ENCODE assay signal across 8 cellular contexts in genomic region chr1:201999625-202000238, GRCh38. TPM values are rescaled to one million over a fixed set of nuclear protein-coding genes. Genes with fewer than 3 reads are reported as not detected.
DNase-seq lines count a peak whose midpoint lies in the region; ATAC-seq and TF ChIP-seq lines count a peak whose summit lies in the region.

No MANE protein-coding gene starts in this region.

- WGBS in H9 (ENCODE audit: extremely low coverage, insufficient read length, low lambda C conversion rate): no CpG with 5 or more reads among the region's 16 CpGs

- H3K4me3 ChIP-seq in CD4-positive, alpha-beta memory T cell (ENCODE audit: low read length in 2 of 2): no peak overlapping the region
- no peak overlapping the region for H3K4me3 ChIP-seq in cardiac muscle cell

- H3K4ac ChIP-seq in H9 (ENCODE audit: low read depth, low read length): no peak overlapping the region

- no peak overlapping the region for H4K91ac ChIP-seq in H9 (ENCODE audit: insufficient read length, low read depth, low read length)

- H3K27me3 ChIP-seq in CD4-positive, alpha-beta memory T cell (ENCODE audit: insufficient read depth, low read length): no peaks in the 10 kb centered on the region
- no peaks in the 10 kb centered on the region for H3K27me3 ChIP-seq in H9 (ENCODE audit: insufficient read depth, low read length)
- H3K27me3 ChIP-seq in cardiac muscle cell: no peaks in the 10 kb centered on the region

- no peak overlapping the region for H2BK120ac ChIP-seq in H9 (ENCODE audit: low read depth, low read length, poor library complexity, severe bottlenecking)

- no peak overlapping the region for H4K8ac ChIP-seq in H9 (replicated peaks; ENCODE audit: insufficient read length, low read depth, low read length)

- POLR2A ChIA-PET in CD4-positive, alpha-beta memory T cell (lab: Charles Lee; ENCODE audit: partially characterized antibody): no interaction called here

- H3K27ac Mint-ChIP-seq in CD4-positive, alpha-beta memory T cell: no peak overlapping the region
- no peak overlapping the region; a peak in 1 of 7 replicates for H3K27ac Mint-ChIP-seq in H9
- H3K27ac Mint-ChIP-seq in activated T-cell treated with anti-CD3 and anti-CD28 coated beads, Interleukin-2, amount 50 U/mL, for 72 hours: no peak overlapping the region

- no peak overlapping the region for H3K14ac ChIP-seq in H9 (ENCODE audit: insufficient read depth, low read length)

- no peaks in the 10 kb centered on the region for H3K79me1 ChIP-seq in H9 (ENCODE audit: insufficient read depth, low read depth, low read length, poor library complexity, severe bottlenecking)

- no peak overlapping the region for H3T11ph ChIP-seq in H9 (ENCODE audit: low read length)

- H3K4me1 ChIP-seq in CD4-positive, alpha-beta memory T cell (ENCODE audit: insufficient read depth, low read length): no peaks in the 10 kb centered on the region
- no peaks in the 10 kb centered on the region for H3K4me1 ChIP-seq in H9 (ENCODE audit: insufficient read depth, low read length)
- no peaks in the 10 kb centered on the region for H3K4me1 ChIP-seq in cardiac muscle cell (ENCODE audit: low read depth)

- peak; percentile 84 for TF ChIP-seq CTCF in H9 (conservative IDR thresholded peaks at IDR 0.05)
- TF ChIP-seq CTCF in cardiac muscle cell (IDR thresholded peaks at IDR 0.05; ENCODE audit: low read depth, low read length): peak; percentile 74

- no peak overlapping the region for H2BK20ac ChIP-seq in H9 (ENCODE audit: low read depth, low read length, poor library complexity, severe bottlenecking)

- no peaks in the 10 kb centered on the region for H3K79me2 ChIP-seq in H9 (ENCODE audit: insufficient read depth, low read length)

- H4K5ac ChIP-seq in H9 (ENCODE audit: insufficient read length, low read depth, low read length): no peak overlapping the region

- H2BK5ac ChIP-seq in H9 (ENCODE audit: insufficient read length, low read length): no peak overlapping the region

- no peak overlapping the region for H2AK5ac ChIP-seq in H9 (ENCODE audit: insufficient read length, low read length)

- H2BK15ac ChIP-seq in H9 (ENCODE audit: low read depth, low read length): no peak overlapping the region

- ATAC-seq in activated T-cell treated with anti-CD3 and anti-CD28 coated beads, Interleukin-2, amount 50 U/mL, for 72 hours (replicated peaks in 1 of 2): peak; percentile 60 to 69
- ATAC-seq in sciatic nerve: peak; percentile 23
- ATAC-seq in GM19397 (IDR thresholded peaks at IDR 0.05; ENCODE audit: unreplicated experiment): no peak

- H3K36me3 ChIP-seq in CD4-positive, alpha-beta memory T cell (ENCODE audit: insufficient read depth, low read length): peaks cover 48% of the 10 kb centered on the region
- H3K36me3 ChIP-seq in cardiac muscle cell: peaks cover 41% of the 10 kb centered on the region

- no peak overlapping the region for H3K4me3 Mint-ChIP-seq in CD4-positive, alpha-beta memory T cell
- H3K4me3 Mint-ChIP-seq in H9: no peak overlapping the region
- H3K4me3 Mint-ChIP-seq in activated T-cell treated with anti-CD3 and anti-CD28 coated beads, Interleukin-2, amount 50 U/mL, for 72 hours: no peak overlapping the region

- no peaks in the 10 kb centered on the region for H3K23me2 ChIP-seq in H9 (ENCODE audit: insufficient read length, low read depth, low read length, poor library complexity, severe bottlenecking)

- no peak overlapping the region for H3K18ac ChIP-seq in H9 (ENCODE audit: insufficient read length, low read depth, low read length)

- H3K27ac ChIP-seq in CD4-positive, alpha-beta memory T cell (ENCODE audit: low read depth, low read length): no peak overlapping the region
- no peak overlapping the region for H3K27ac ChIP-seq in H9 (ENCODE audit: insufficient read length, low read depth, low read length)
- H3K27ac ChIP-seq in cardiac muscle cell: no peak overlapping the region

- peak in 4 of 5 donors; percentile 18 to 24 (median 22) for DNase-seq in CD4-positive, alpha-beta memory T cell
- DNase-seq in H9 (peak; percentile 71), NCI-H446 treated with DMSO at 0.1 percent for 48 hours (lab: John Stamatoyannopoulos, UW) (peak; percentile 29), cardiac muscle cell (ENCODE audit: low read depth in 1 of 2, low spot score in 1 of 2) (peak; percentile 63 to 78), sciatic nerve (ENCODE audit: low spot score) (no peak)
- DNase-seq in activated T-cell treated with anti-CD3 and anti-CD28 coated beads, Interleukin-2, amount 50 U/mL, for 72 hours: peak in 1 of 2 donors; percentile 16
- no peak for DNase-seq in activated effector memory CD4-positive, alpha-beta T cell treated with Interleukin-2 at 50 U/mL for 16 hours

- CTCF ChIA-PET in CD4-positive, alpha-beta memory T cell (lab: Charles Lee; ENCODE audit: partially characterized antibody): interaction anchor here (0.5 to 3.1 kb wide), 20 partner anchors 8 to 437 kb away, joined by 3 to 18 read pairs (median 5); partner anchors contain the start of gene TIMM17A

- H3K4me1 Mint-ChIP-seq in CD4-positive, alpha-beta memory T cell: no peaks in the 10 kb centered on the region
- peaks cover 2 to 3% of the 10 kb centered on the region in 2 experiments; a peak in 1 of 4 replicates for H3K4me1 Mint-ChIP-seq in H9
- H3K4me1 Mint-ChIP-seq in activated T-cell treated with anti-CD3 and anti-CD28 coated beads, Interleukin-2, amount 50 U/mL, for 72 hours (ENCODE audit: low read depth): no peaks in the 10 kb centered on the region

- H3K9ac ChIP-seq in H9 (ENCODE audit: extremely low read depth, insufficient read length, low read length): no peak overlapping the region

- intact Hi-C loops in CD4-positive, alpha-beta memory T cell (cut with micrococcal nuclease): loop anchor here (2.0 kb wide), 1 partner anchor 17 kb away; the partner anchor contains the start of gene RNPEP
- intact Hi-C loops in sciatic nerve (cut with DNase I): no loop called here

- no peaks in the 10 kb centered on the region for H3K27me3 Mint-ChIP-seq in CD4-positive, alpha-beta memory T cell
- H3K27me3 Mint-ChIP-seq in H9 (ENCODE audit: low read depth): no peaks in the 10 kb centered on the region
- H3K27me3 Mint-ChIP-seq in activated T-cell treated with anti-CD3 and anti-CD28 coated beads, Interleukin-2, amount 50 U/mL, for 72 hours (ENCODE audit: low read depth): no peaks in the 10 kb centered on the region

- H3K4me2 ChIP-seq in H9 (ENCODE audit: insufficient read depth, insufficient read length, low read length): no peak overlapping the region

- H3K9me3 Mint-ChIP-seq in CD4-positive, alpha-beta memory T cell: no peaks in the 10 kb centered on the region
- H3K9me3 Mint-ChIP-seq in H9: no peaks in the 10 kb centered on the region
- no peaks in the 10 kb centered on the region for H3K9me3 Mint-ChIP-seq in activated T-cell treated with anti-CD3 and anti-CD28 coated beads, Interleukin-2, amount 50 U/mL, for 72 hours

- H3K56ac ChIP-seq in H9 (ENCODE audit: insufficient read length, low read depth, low read length): no peak overlapping the region

- H3K23ac ChIP-seq in H9 (ENCODE audit: insufficient read length, low read depth, low read length): no peak overlapping the region

- H4K20me1 ChIP-seq in H9 (ENCODE audit: control insufficient read depth, insufficient read depth, insufficient read length): no peaks in the 10 kb centered on the region

- H2AFZ ChIP-seq in H9 (ENCODE audit: low read length): no peak overlapping the region

- no peaks in the 10 kb centered on the region for H3K9me3 ChIP-seq in CD4-positive, alpha-beta memory T cell (ENCODE audit: control insufficient read depth in 1 of 2, low read length in 2 of 2)
- H3K9me3 ChIP-seq in H9 (ENCODE audit: control insufficient read depth, low read depth, low read length) (no peaks in the 10 kb centered on the region), cardiac muscle cell (ENCODE audit: low read depth) (no peaks in the 10 kb centered on the region)

- no peak overlapping the region for H2BK12ac ChIP-seq in H9 (ENCODE audit: insufficient read length, low read depth, low read length)

- peaks cover 56 to 76% of the 10 kb centered on the region in 2 donors for H3K36me3 Mint-ChIP-seq in CD4-positive, alpha-beta memory T cell
- peaks cover 37 to 86% (median 84%) of the 10 kb centered on the region in 3 experiments; a peak in 6 of 7 replicates for H3K36me3 Mint-ChIP-seq in H9 (ENCODE audit: insufficient read depth in 1 of 3, low read depth in 3 of 3)
- peaks cover 0 to 4% of the 10 kb centered on the region in 2 donors for H3K36me3 Mint-ChIP-seq in activated T-cell treated with anti-CD3 and anti-CD28 coated beads, Interleukin-2, amount 50 U/mL, for 72 hours (ENCODE audit: insufficient read depth in 2 of 2)

RNA-seq across cellular contexts. Expression of gene ELF3, which starts 10.7 kb away (rescaled TPM):
- 1 to 10 TPM in 1 of 2 experiments, under 1 TPM in 1; 0.33 to 1.1 TPM for total RNA-seq in CD4-positive, alpha-beta memory T cell
- under 1 TPM in 1 of 2 donors, not detected in 1; 0.17 TPM for polyA plus RNA-seq in CD4-positive, alpha-beta memory T cell
- total RNA-seq in H9 (2021) (9.1 and 10.4 TPM in 2 replicates), cardiac muscle cell (27.7 and 28.7 TPM in 2 replicates), sciatic nerve (6.4 TPM)
- total RNA-seq in activated T-cell treated with anti-CD3 and anti-CD28 coated beads, Interleukin-2, amount 50 U/mL, for 72 hours: under 1 TPM; 0.22 to 0.76 TPM
- polyA plus RNA-seq in cardiac muscle cell: 22.6 and 35.2 TPM in 2 replicates

RNA-seq across cellular contexts. Expression of gene RNPEP, which starts 17.3 kb away (rescaled TPM):
- total RNA-seq in CD4-positive, alpha-beta memory T cell: 10 to 100 TPM; 25.9 to 29.1 TPM
- 10 to 100 TPM; 30.3 to 41.4 TPM for polyA plus RNA-seq in CD4-positive, alpha-beta memory T cell
- 49.2 and 49.9 TPM in 2 replicates for total RNA-seq in H9 (2021)
- 10 to 100 TPM; 43.2 to 46.4 TPM for total RNA-seq in activated T-cell treated with anti-CD3 and anti-CD28 coated beads, Interleukin-2, amount 50 U/mL, for 72 hours
- total RNA-seq in cardiac muscle cell: 56.6 and 60.4 TPM in 2 replicates
- 52.6 and 66.0 TPM in 2 replicates for polyA plus RNA-seq in cardiac muscle cell
- 42.8 TPM for total RNA-seq in sciatic nerve

RNA-seq across cellular contexts. Expression of gene TIMM17A, which starts 44.4 kb away (rescaled TPM):
- total RNA-seq in CD4-positive, alpha-beta memory T cell: 10 to 100 TPM; 26.0 to 27.1 TPM
- polyA plus RNA-seq in CD4-positive, alpha-beta memory T cell: 10 to 100 TPM; 28.4 to 29.2 TPM
- total RNA-seq in H9 (2021): 60.3 and 60.9 TPM in 2 replicates
- 10 to 100 TPM; 34.4 to 40.1 TPM for total RNA-seq in activated T-cell treated with anti-CD3 and anti-CD28 coated beads, Interleukin-2, amount 50 U/mL, for 72 hours
- 32.9 and 37.4 TPM in 2 replicates for total RNA-seq in cardiac muscle cell
- 88.7 and 110 TPM in 2 replicates for polyA plus RNA-seq in cardiac muscle cell
- 28.7 TPM for total RNA-seq in sciatic nerve

RNA-seq across cellular contexts. Expression of gene LMOD1, which starts 53.4 kb away (rescaled TPM):
- total RNA-seq in CD4-positive, alpha-beta memory T cell: not detected
- not detected for polyA plus RNA-seq in CD4-positive, alpha-beta memory T cell
- total RNA-seq in H9 (2021) (0.31 and 0.44 TPM in 2 replicates), cardiac muscle cell (48.3 and 75.6 TPM in 2 replicates), sciatic nerve (41.6 TPM)
- total RNA-seq in activated T-cell treated with anti-CD3 and anti-CD28 coated beads, Interleukin-2, amount 50 U/mL, for 72 hours: not detected
- 27.4 and 47.9 TPM in 2 replicates for polyA plus RNA-seq in cardiac muscle cell

Comparison
In these comparisons a context has a peak if more than half of its experiments do, and no peak if none do; other contexts are left out.
1. DNase-seq: peak in CD4-positive, alpha-beta memory T cell (4 of 5), H9 (single experiment), NCI-H446 treated with DMSO at 0.1 percent for 48 hours (single experiment) and cardiac muscle cell (2 of 2); none in sciatic nerve (single experiment) and activated effector memory CD4-positive, alpha-beta T cell treated with Interleukin-2 at 50 U/mL for 16 hours (single experiment).